24 cellular contexts compared by ENCODE assay signal in genomic region chr1:173042806-173043205, GRCh38. TPM values are rescaled to one million over a fixed set of nuclear protein-coding genes. Genes with fewer than 3 reads are reported as not detected.
DNase-seq lines count a peak whose midpoint lies in the region; ATAC-seq, FAIRE-seq and TF ChIP-seq lines count a peak whose summit lies in the region.
"Had no signal": no experiment of that assay in that cellular context is flagged by ENCODE, and none has a peak within 500 bp of the region (broad histone marks: within the 10 kb centered on the region; RNA-seq: fewer than 3 reads in every experiment).

No MANE protein-coding gene starts in this region.

- intact Hi-C loops in PC-9 (cut with micrococcal nuclease; ENCODE audit: unreplicated experiment) (loop anchor here (2.0 kb wide), 1 partner anchor 296 kb away; no protein-coding TSS in a partner anchor), endothelial cell of umbilical vein (cut with micrococcal nuclease) (loop anchor here (1.0 to 10.0 kb wide), 10 partner anchors 8 to 718 kb away; no protein-coding TSS in a partner anchor)

- peak overlapping the region; percentile 65 for H3K9ac ChIP-seq in endothelial cell of umbilical vein (replicated peaks; ENCODE audit: extremely low read depth, insufficient read depth, low read length)

- H3K9me3 ChIP-seq in PC-9 (ENCODE audit: insufficient read depth, low read depth) = peaks cover 16% of the 10 kb centered on the region
- H3K9me3 ChIP-seq in endothelial cell of umbilical vein (replicated peaks; ENCODE audit: control insufficient read depth, insufficient read depth, low read length) = no peaks in the 10 kb centered on the region
- H3K9me3 ChIP-seq: esophagus squamous epithelium, MG63, uterus had no signal

- CTCF ChIA-PET in PC-9 (lab: Charles Lee) (interaction anchor here (1.2 kb wide), 1 partner anchor 19 kb away, joined by 3 read pairs; no protein-coding TSS in a partner anchor), endothelial cell of umbilical vein (lab: Charles Lee) (interaction anchor here (0.9 to 1.0 kb wide), 2 partner anchors 94 to 160 kb away, joined by 3 read pairs; no protein-coding TSS in a partner anchor)

- no peaks in the 10 kb centered on the region for H3K27me3 ChIP-seq in PC-9 (ENCODE audit: insufficient read depth, low read depth)
- H3K27me3 ChIP-seq in endothelial cell of umbilical vein (ENCODE audit: control insufficient read depth in 2 of 2, insufficient read depth in 2 of 2, low read length in 2 of 2) = no peaks in the 10 kb centered on the region
- H3K27me3 ChIP-seq: cardiac muscle cell, esophagus squamous epithelium, MG63, uterus had no signal

- H3K79me2 ChIP-seq in PC-9 (ENCODE audit: low read depth) (no peaks in the 10 kb centered on the region), endothelial cell of umbilical vein (ENCODE audit: control insufficient read depth, insufficient read depth, low read length) (peaks cover 2% of the 10 kb centered on the region)

- no peak overlapping the region for H2AFZ ChIP-seq in PC-9
- no peak overlapping the region for H2AFZ ChIP-seq in endothelial cell of umbilical vein (ENCODE audit: low read depth, low read length)

- H3K36me3 ChIP-seq in PC-9 (ENCODE audit: low read depth) (no peaks in the 10 kb centered on the region), endothelial cell of umbilical vein (ENCODE audit: control insufficient read depth in 2 of 2, extremely low read depth in 1 of 2, insufficient read depth in 2 of 2, low read length in 2 of 2) (peaks cover 0 to 8% of the 10 kb centered on the region in 2 experiments)
- H3K36me3 ChIP-seq: cardiac muscle cell, esophagus squamous epithelium, MG63, uterus had no signal

- H3K4me2 ChIP-seq in PC-9 (peak overlapping the region; percentile 74), endothelial cell of umbilical vein (ENCODE audit: insufficient read depth, low read length) (peak overlapping the region; percentile 73)
- H3K4me2 ChIP-seq: smooth muscle cell had no signal

- POLR2A ChIA-PET in PC-9 (lab: Charles Lee; ENCODE audit: unreplicated experiment) = interaction anchor here (0.6 kb wide), 1 partner anchor 1647 kb away, joined by 3 read pairs; no protein-coding TSS in a partner anchor
- POLR2A ChIA-PET in endothelial cell of umbilical vein (lab: Charles Lee) = no interaction called here

- H3K4me3 ChIP-seq in PC-9 (peak overlapping the region; percentile 34; the same call in 1 of the 2 replicates), endothelial cell of umbilical vein (replicated peaks in 1 of 3; ENCODE audit: insufficient read depth in 1 of 3, low read depth in 1 of 3, low read length in 3 of 3) (peak overlapping the region in 1 of 3 experiments; percentile 7)
- H3K4me3 ChIP-seq: cardiac muscle cell, esophagus squamous epithelium, lung, MG63, smooth muscle cell, uterus had no signal

- H3K9me1 ChIP-seq in endothelial cell of umbilical vein (replicated peaks; ENCODE audit: control insufficient read depth, extremely low read depth, insufficient read depth, low read length) = no peaks in the 10 kb centered on the region

- FAIRE-seq in endothelial cell of umbilical vein (lab: Jason Lieb, UNC) = no peak

- H4K20me1 ChIP-seq in PC-9 (ENCODE audit: insufficient read depth) = no peaks in the 10 kb centered on the region
- no peaks in the 10 kb centered on the region for H4K20me1 ChIP-seq in endothelial cell of umbilical vein (replicated peaks; ENCODE audit: control insufficient read depth, extremely low read depth, insufficient read depth, low read length)

- BruUV-seq in PC-9 (replicated peaks; lab: Mats Ljungman, UMichigan) (no TSS peak), endothelial cell of umbilical vein (replicated peaks; lab: Mats Ljungman, UMichigan) (no TSS peak)

- no peaks in the 10 kb centered on the region for H3K9me2 ChIP-seq in PC-9 (ENCODE audit: insufficient read depth)

- TF ChIP-seq CTCF in PC-9 (conservative IDR thresholded peaks at IDR 0.05) (no peak), endothelial cell of umbilical vein (IDR thresholded peaks at IDR 0.05; ENCODE audit: extremely low read depth in 1 of 2, insufficient read depth in 1 of 2, low read depth in 1 of 2, low read length in 2 of 2) (no peak)

- H3K4me1 ChIP-seq in PC-9 (replicated peaks; ENCODE audit: insufficient read depth) (peaks cover 28% of the 10 kb centered on the region), endothelial cell of umbilical vein (ENCODE audit: control insufficient read depth, extremely low read depth, insufficient read depth, low read length) (peaks cover 31% of the 10 kb centered on the region)
- H3K4me1 ChIP-seq: uterus had no signal

- dilution Hi-C loops in endothelial cell of umbilical vein (cut with MboI; ENCODE audit: extremely low pct_ligation_motif_present, low sequenced_read_pairs) = no loop called here

- peak overlapping the region; percentile 84 for H3K27ac ChIP-seq in PC-9
- H3K27ac ChIP-seq in endothelial cell of umbilical vein (ENCODE audit: insufficient read depth, low read depth, low read length) = peak overlapping the region; percentile 83
- H3K27ac ChIP-seq: cardiac muscle cell, esophagus squamous epithelium, uterus had no signal

- TF ChIP-seq POLR2A in endothelial cell of umbilical vein (IDR thresholded peaks at IDR 0.05; ENCODE audit: low read depth, low read length) = no peak

- ATAC-seq in HG03442 (IDR thresholded peaks at IDR 0.05; ENCODE audit: unreplicated experiment) = no peak
- ATAC-seq: activated CD4-positive, CD25-positive, alpha-beta regulatory T cell treated with anti-CD3 and anti-CD28 coated beads, Interleukin-2, amount 50 U/mL, for 24 hours; naive thymus-derived CD8-positive, alpha-beta T cell had no signal

- DNase-seq in ELF-1 (ENCODE audit: low read depth, low spot score) (peak; percentile 1), PC-9 (peak in 1 of 2 experiments; percentile 78), endothelial cell of umbilical vein (ENCODE audit: low read depth, low spot score) (no peak), renal cortical epithelial cell (ENCODE audit: low read depth) (peak; percentile 78), ureter (ENCODE audit: low spot score) (no peak), DMS153 treated with DMSO at 0.1 percent for 48 hours (lab: John Stamatoyannopoulos, UW; ENCODE audit: unreplicated experiment) (no peak)
- DNase-seq: activated naive CD8-positive, alpha-beta T cell treated with anti-CD3 and anti-CD28 coated beads for 36 hours; esophagus squamous epithelium; glutamatergic neuron; MG63; naive thymus-derived CD8-positive, alpha-beta T cell; NCI-H1930; NCI-H446 treated with DMSO at 0.1 percent for 48 hours; posterior cingulate gyrus; SHP77 treated with DMSO at 0.1 percent for 48 hours; stimulated activated CD4-positive, alpha-beta T cell treated with anti-CD3 and anti-CD28 coated beads, Interleukin-4, amount 100 ng/mL, for 24 hours; uterus had no signal

- H3F3A ChIP-seq in PC-9 (ENCODE audit: insufficient read depth, low read depth) = peaks cover 25% of the 10 kb centered on the region

TF ChIP-seq in endothelial cell of umbilical vein, 7 proteins besides CTCF, POLR2A, EP300 and RAD21:
- TF ChIP-seq MAX (IDR thresholded peaks at IDR 0.05; ENCODE audit: insufficient read depth, insufficient read length) (no peak), JUN (IDR thresholded peaks at IDR 0.05; ENCODE audit: borderline replicate concordance, insufficient read depth, insufficient read length, low read depth) (no peak), POLR2AphosphoS5 (IDR thresholded peaks at IDR 0.05; ENCODE audit: insufficient read depth, low read depth, low read length) (no peak), FOS (IDR thresholded peaks at IDR 0.05; ENCODE audit: borderline replicate concordance, insufficient read depth, low read length) (no peak), GATA2 (IDR thresholded peaks at IDR 0.05; ENCODE audit: insufficient read depth, insufficient read length, low read depth, low read length) (no peak), EZH2 (IDR thresholded peaks at IDR 0.05; ENCODE audit: borderline replicate concordance, low read depth, low read length, severe bottlenecking) (no peak), MYC (IDR thresholded peaks at IDR 0.05; ENCODE audit: low read depth, low read length) (no peak)

RNA-seq across cellular contexts. Expression of gene TNFSF18, which starts 7.9 kb away (rescaled TPM):
- total RNA-seq in PC-9 (2021) = 0.81 TPM in 1 of 2 replicates, not detected in the other
- total RNA-seq in endothelial cell of umbilical vein = 39.4 and 39.9 TPM in 2 replicates
- polyA plus RNA-seq in endothelial cell of umbilical vein = 13.0 and 15.3 TPM in 2 replicates
- polyA plus RNA-seq in endothelial cell of umbilical vein (2011; cell fraction: cytosol; rRNA removed) = 16.2 and 21.7 TPM in 2 replicates
- 11.4 and 11.5 TPM in 2 replicates for polyA plus RNA-seq in endothelial cell of umbilical vein (2011; cell fraction: nucleus; rRNA removed)
- 17.0 and 34.3 TPM in 2 replicates for polyA plus RNA-seq in endothelial cell of umbilical vein (2012)
- polyA minus RNA-seq in endothelial cell of umbilical vein = 14.6 and 17.8 TPM in 2 replicates
- not detected for polyA minus RNA-seq in endothelial cell of umbilical vein (2011; cell fraction: cytosol; rRNA and poly(A)+ RNA removed)
- 11.3 and 13.7 TPM in 2 replicates for polyA minus RNA-seq in endothelial cell of umbilical vein (2011; cell fraction: nucleus; rRNA and poly(A)+ RNA removed)
- total RNA-seq in renal cortical epithelial cell = 0.10 and 2.8 TPM in 2 replicates
- not detected for total RNA-seq in ureter
- total RNA-seq: activated CD8-positive, alpha-beta memory T cell treated with anti-CD3 and anti-CD28 coated beads for 36 hours; activated naive CD8-positive, alpha-beta T cell treated with anti-CD3 and anti-CD28 coated beads for 36 hours; naive thymus-derived CD8-positive, alpha-beta T cell; smooth muscle cell; T-helper 2 cell treated with Interferon-gamma antibody and Interleukin-4, amounts not matched to agents 100 ng/mL and 5 ng/mL, for 36 hours had no signal
- polyA plus RNA-seq: cardiac muscle cell; naive thymus-derived CD8-positive, alpha-beta T cell had no signal

Comparison
In these comparisons a context has a peak if more than half of its experiments do, and no peak if none do; other contexts are left out.
1. DNase-seq: peak in ELF-1 (single experiment) and renal cortical epithelial cell (single experiment); none in endothelial cell of umbilical vein (single experiment), ureter (single experiment) and DMS153 treated with DMSO at 0.1 percent for 48 hours (single experiment).
2. RNA of gene TNFSF18, which starts 7.9 kb away (total RNA-seq): 39.4 to 39.9 TPM in endothelial cell of umbilical vein; 0.81 TPM in PC-9, 0.10 to 2.8 TPM in renal cortical epithelial cell and not detected in ureter (single experiment); every median in the first group is over 10 times any median in the second.